In the genomic region with DNA sequence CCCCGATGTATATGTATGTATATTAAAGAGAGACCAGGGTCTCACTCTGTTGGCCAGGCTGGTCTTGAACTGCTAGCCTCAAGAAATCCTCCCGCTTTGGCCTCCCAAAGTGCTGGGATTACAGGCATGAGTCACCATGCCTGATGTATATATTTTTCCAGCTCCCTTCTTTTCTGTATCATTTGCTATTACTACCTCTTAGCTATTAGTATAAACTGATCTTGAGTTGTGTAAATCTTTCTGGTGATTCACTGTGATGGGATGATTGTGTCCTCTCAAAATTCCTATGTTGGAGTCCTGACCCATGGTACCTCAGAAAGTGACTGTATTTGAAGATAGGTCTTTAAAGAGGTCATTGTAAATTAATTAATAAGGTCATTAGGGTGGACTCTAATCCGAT, we compare ENCODE assay signal across 2 cellular contexts.
TF ChIP-seq lines count a peak whose summit lies in the region.

No MANE protein-coding gene starts in this region.

TF ChIP-seq in A549, 52 proteins besides CTCF, POLR2A, EP300 and RAD21:
- TF ChIP-seq, protein P1, sequence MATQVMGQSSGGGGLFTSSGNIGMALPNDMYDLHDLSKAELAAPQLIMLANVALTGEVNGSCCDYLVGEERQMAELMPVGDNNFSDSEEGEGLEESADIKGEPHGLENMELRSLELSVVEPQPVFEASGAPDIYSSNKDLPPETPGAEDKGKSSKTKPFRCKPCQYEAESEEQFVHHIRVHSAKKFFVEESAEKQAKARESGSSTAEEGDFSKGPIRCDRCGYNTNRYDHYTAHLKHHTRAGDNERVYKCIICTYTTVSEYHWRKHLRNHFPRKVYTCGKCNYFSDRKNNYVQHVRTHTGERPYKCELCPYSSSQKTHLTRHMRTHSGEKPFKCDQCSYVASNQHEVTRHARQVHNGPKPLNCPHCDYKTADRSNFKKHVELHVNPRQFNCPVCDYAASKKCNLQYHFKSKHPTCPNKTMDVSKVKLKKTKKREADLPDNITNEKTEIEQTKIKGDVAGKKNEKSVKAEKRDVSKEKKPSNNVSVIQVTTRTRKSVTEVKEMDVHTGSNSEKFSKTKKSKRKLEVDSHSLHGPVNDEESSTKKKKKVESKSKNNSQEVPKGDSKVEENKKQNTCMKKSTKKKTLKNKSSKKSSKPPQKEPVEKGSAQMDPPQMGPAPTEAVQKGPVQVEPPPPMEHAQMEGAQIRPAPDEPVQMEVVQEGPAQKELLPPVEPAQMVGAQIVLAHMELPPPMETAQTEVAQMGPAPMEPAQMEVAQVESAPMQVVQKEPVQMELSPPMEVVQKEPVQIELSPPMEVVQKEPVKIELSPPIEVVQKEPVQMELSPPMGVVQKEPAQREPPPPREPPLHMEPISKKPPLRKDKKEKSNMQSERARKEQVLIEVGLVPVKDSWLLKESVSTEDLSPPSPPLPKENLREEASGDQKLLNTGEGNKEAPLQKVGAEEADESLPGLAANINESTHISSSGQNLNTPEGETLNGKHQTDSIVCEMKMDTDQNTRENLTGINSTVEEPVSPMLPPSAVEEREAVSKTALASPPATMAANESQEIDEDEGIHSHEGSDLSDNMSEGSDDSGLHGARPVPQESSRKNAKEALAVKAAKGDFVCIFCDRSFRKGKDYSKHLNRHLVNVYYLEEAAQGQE (IDR thresholded peaks at IDR 0.05), result no peak
- TF ChIP-seq RARB (CRISPR knock-in tag; IDR thresholded peaks at IDR 0.05), result no peak
- TF ChIP-seq NR3C1 (IDR thresholded peaks at IDR 0.05), result no peak
- TF ChIP-seq, protein P2, sequence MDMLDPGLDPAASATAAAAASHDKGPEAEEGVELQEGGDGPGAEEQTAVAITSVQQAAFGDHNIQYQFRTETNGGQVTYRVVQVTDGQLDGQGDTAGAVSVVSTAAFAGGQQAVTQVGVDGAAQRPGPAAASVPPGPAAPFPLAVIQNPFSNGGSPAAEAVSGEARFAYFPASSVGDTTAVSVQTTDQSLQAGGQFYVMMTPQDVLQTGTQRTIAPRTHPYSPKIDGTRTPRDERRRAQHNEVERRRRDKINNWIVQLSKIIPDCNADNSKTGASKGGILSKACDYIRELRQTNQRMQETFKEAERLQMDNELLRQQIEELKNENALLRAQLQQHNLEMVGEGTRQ (IDR thresholded peaks at IDR 0.05), result no peak
- no peak for TF ChIP-seq ZSCAN20 (CRISPR knock-in tag; IDR thresholded peaks at IDR 0.05)
- no peak for TF ChIP-seq SMC3 (IDR thresholded peaks at IDR 0.05)
- TF ChIP-seq ZFP36 (IDR thresholded peaks at IDR 0.05; ENCODE audit: borderline replicate concordance, partially characterized antibody), result no peak
- no peak for TF ChIP-seq MAZ (IDR thresholded peaks at IDR 0.05; ENCODE audit: borderline replicate concordance, low read depth, low read length)
- TF ChIP-seq ATOH8 (CRISPR knock-in tag; IDR thresholded peaks at IDR 0.05; ENCODE audit: low read depth), result no peak
- TF ChIP-seq CEBPB (IDR thresholded peaks at IDR 0.05), result no peak

TF ChIP-seq in SK-N-SH, 30 proteins besides CTCF, POLR2A, EP300 and RAD21 (continued from another document):
- no peak for TF ChIP-seq MEF2A (IDR thresholded peaks at IDR 0.05; ENCODE audit: borderline replicate concordance, low read depth)
